Comparison of ENCODE assay signal across 8 cellular contexts in the genomic region with DNA sequence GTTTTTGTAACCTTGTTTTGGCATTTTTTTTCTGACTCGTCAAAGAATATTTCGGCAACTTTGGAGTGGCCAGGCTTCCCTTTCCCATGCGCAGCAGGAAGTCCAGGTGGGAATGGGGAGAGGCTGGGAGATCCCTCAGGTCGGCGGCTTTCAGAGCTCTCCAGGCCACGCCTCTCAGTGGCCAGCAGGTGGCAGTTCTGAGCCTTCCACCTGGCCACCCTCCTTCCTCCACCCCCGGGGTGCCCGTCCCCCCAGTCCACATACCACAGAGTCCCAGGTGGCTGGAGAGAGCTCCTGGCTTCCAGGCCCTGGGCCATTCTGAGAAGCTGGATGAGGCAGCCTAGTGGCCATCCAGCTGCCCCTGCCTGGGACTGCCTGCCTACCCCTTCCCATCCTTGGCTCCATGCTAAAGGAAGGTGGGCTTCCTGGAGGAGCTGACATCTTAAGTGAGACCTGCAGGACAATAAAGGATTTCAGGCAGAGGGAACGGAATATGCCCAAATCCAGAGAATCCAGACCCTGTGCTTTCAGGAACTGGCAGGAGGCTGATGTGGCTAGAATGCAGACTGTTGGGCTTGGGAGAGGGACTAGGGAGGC. TPM values are rescaled to one million over a fixed set of nuclear protein-coding genes. Genes with fewer than 3 reads are reported as not detected.
A peak's percentile ranks its signal among the peaks of the same experiment; 100 is the strongest.
DNase-seq lines count a peak whose midpoint lies in the region; ATAC-seq and TF ChIP-seq lines count a peak whose summit lies in the region.

No MANE protein-coding gene starts in this region.

- no peaks in the 10 kb centered on the region for H3K27me3 ChIP-seq in cardiac muscle cell

- in situ Hi-C loops in KBM-7 (cut with MboI; ENCODE audit: low pct_unique_long_range_greater_than_20kb, low sequenced_read_pairs) = no loop called here

- DNase-seq in EH (ENCODE audit: low read depth) (peak; percentile 18), KBM-7 (peak; percentile 39), cardiac muscle cell (ENCODE audit: low read depth in 1 of 2, low spot score in 1 of 2) (peak in 1 of 2 donors; percentile 54), AG08395 (ENCODE audit: low spot score) (no peak), HuH-7 (ENCODE audit: low spot score) (no peak)
- peak; percentile 68 for DNase-seq in activated CD8-positive, alpha-beta memory T cell treated with anti-CD3 and anti-CD28 coated beads for 24 hours
- DNase-seq in stimulated activated CD8-positive, alpha-beta memory T cell treated with anti-CD3 and anti-CD28 coated beads, Interleukin-2, amount 100 ng/mL, for 48 hours (ENCODE audit: low read depth in 2 of 2) = peak; percentile 23 to 28

- H3K4me1 ChIP-seq in cardiac muscle cell (ENCODE audit: low read depth) = no peaks in the 10 kb centered on the region

- H3K36me3 ChIP-seq in cardiac muscle cell = no peaks in the 10 kb centered on the region

- no peak for ATAC-seq in GM21529 (IDR thresholded peaks at IDR 0.05; ENCODE audit: unreplicated experiment)

- no peak overlapping the region for H3K27ac ChIP-seq in cardiac muscle cell

- TF ChIP-seq CTCF in cardiac muscle cell (IDR thresholded peaks at IDR 0.05; ENCODE audit: low read depth, low read length) = peak; percentile 53

- no peak overlapping the region for H3K4me3 ChIP-seq in cardiac muscle cell

- no peaks in the 10 kb centered on the region for H3K9me3 ChIP-seq in cardiac muscle cell (ENCODE audit: low read depth)

RNA-seq across cellular contexts. Expression of a gene that starts 46.3 kb away (rescaled TPM):
- total RNA-seq in cardiac muscle cell = 11.7 and 15.9 TPM in 2 replicates
- 17.1 and 21.8 TPM in 2 replicates for polyA plus RNA-seq in cardiac muscle cell

Comparison
In these comparisons a context has a peak if more than half of its experiments do, and no peak if none do; other contexts are left out.
1. DNase-seq: peak in EH (single experiment), KBM-7 (single experiment), activated CD8-positive, alpha-beta memory T cell treated with anti-CD3 and anti-CD28 coated beads for 24 hours (single experiment) and stimulated activated CD8-positive, alpha-beta memory T cell treated with anti-CD3 and anti-CD28 coated beads, Interleukin-2, amount 100 ng/mL, for 48 hours (2 of 2); none in AG08395 (single experiment) and HuH-7 (single experiment).